Comparison of ENCODE assay signal across 17 cellular contexts in genomic region chr15:47300035-47300434, GRCh38.
DNase-seq lines count a peak whose midpoint lies in the region; ATAC-seq and TF ChIP-seq lines count a peak whose summit lies in the region.
"Had no signal": no experiment of that assay in that cellular context is flagged by ENCODE, and none has a peak within 500 bp of the region (broad histone marks: within the 10 kb centered on the region; RNA-seq: fewer than 3 reads in every experiment).

No MANE protein-coding gene starts in this region.

- H3K9ac ChIP-seq in SK-N-MC (ENCODE audit: insufficient read length) = no peak overlapping the region
- H3K9ac ChIP-seq: SK-N-SH had no signal

- H3K36me3 Mint-ChIP-seq in activated naive CD4-positive, alpha-beta T cell treated with anti-CD3 and anti-CD28 coated beads, Interleukin-2, amount 50 U/mL, for 72 hours = no peaks in the 10 kb centered on the region
- H3K36me3 Mint-ChIP-seq: CD14-positive monocyte had no signal

- no peak for TF ChIP-seq CTCF in hepatocyte (IDR thresholded peaks at IDR 0.05; ENCODE audit: poor library complexity)

- H3K9me3 Mint-ChIP-seq in activated naive CD4-positive, alpha-beta T cell treated with anti-CD3 and anti-CD28 coated beads, Interleukin-2, amount 50 U/mL, for 72 hours = peaks cover 4 to 5% of the 10 kb centered on the region in 2 donors

- H2AFZ ChIP-seq in hepatocyte = no peak overlapping the region

- no peaks in the 10 kb centered on the region for H3K79me2 ChIP-seq in hepatocyte

- H3K9me3 ChIP-seq in SK-N-MC (ENCODE audit: low read depth, low read length) (no peaks in the 10 kb centered on the region), hepatocyte (ENCODE audit: low read depth) (no peaks in the 10 kb centered on the region)
- H3K9me3 ChIP-seq: SK-N-SH had no signal

- H3K4me2 ChIP-seq in hepatocyte = no peak overlapping the region
- H3K4me2 ChIP-seq: SK-N-SH had no signal

- WGBS in hepatocyte (ENCODE audit: low lambda C conversion rate, missing lambda C conversion rate) = 67% methylated on average over 4 of the region's 4 CpGs

- H3K4me1 ChIP-seq in hepatocyte (ENCODE audit: insufficient read depth) = peaks cover 2% of the 10 kb centered on the region

- H3K27me3 ChIP-seq in hepatocyte = no peaks in the 10 kb centered on the region

- H3K36me3 ChIP-seq in SK-N-MC (ENCODE audit: insufficient read depth, low read length) (no peaks in the 10 kb centered on the region), hepatocyte (replicated peaks; ENCODE audit: insufficient read depth, low read depth) (no peaks in the 10 kb centered on the region)

- no peak for ATAC-seq in activated naive CD4-positive, alpha-beta T cell treated with anti-CD3 and anti-CD28 coated beads, Interleukin-2, amount 50 U/mL, for 72 hours
- ATAC-seq in GM18909 (IDR thresholded peaks at IDR 0.05; ENCODE audit: poor library complexity, unreplicated experiment) = no peak
- ATAC-seq: HCT116 had no signal

- DNase-seq in DMS79 (lab: John Stamatoyannopoulos, UW) (peak; percentile 18), NCI-H146 treated with DMSO at 0.1 percent for 48 hours (lab: John Stamatoyannopoulos, UW; ENCODE audit: unreplicated experiment) (peak; percentile 39), SK-N-MC (ENCODE audit: low read depth, low spot score) (no peak), hepatocyte (ENCODE audit: low spot score) (peak; percentile 26), germinal center (ENCODE audit: low spot score) (no peak), NCI-H1694 (lab: John Stamatoyannopoulos, UW) (no peak)
- DNase-seq in activated naive CD4-positive, alpha-beta T cell treated with anti-CD3 and anti-CD28 coated beads, Interleukin-2, amount 50 U/mL, for 72 hours (ENCODE audit: low spot score in 2 of 2) = no peak
- DNase-seq: EL, NCI-H1436 treated with DMSO at 0.1 percent for 48 hours, NCI-H510A, Right ventricle myocardium superior, SK-N-SH, T-helper 1 cell had no signal

- H3K4me3 ChIP-seq in SK-N-MC (peak overlapping the region; percentile 34), hepatocyte (no peak overlapping the region)

- H3K27ac Mint-ChIP-seq in activated naive CD4-positive, alpha-beta T cell treated with anti-CD3 and anti-CD28 coated beads, Interleukin-2, amount 50 U/mL, for 72 hours = no peak overlapping the region

- H3K27ac ChIP-seq in SK-N-MC = peak overlapping the region; percentile 44; the same call in 1 of the 2 replicates
- H3K27ac ChIP-seq in hepatocyte = no peak overlapping the region
- H3K27ac ChIP-seq: HL-60 had no signal

- H3K9me2 ChIP-seq in hepatocyte (replicated peaks; ENCODE audit: insufficient read depth) = no peaks in the 10 kb centered on the region
- H3K9me2 ChIP-seq: SK-N-SH had no signal

- no peaks in the 10 kb centered on the region for H4K20me1 ChIP-seq in hepatocyte (ENCODE audit: insufficient read depth, poor library complexity, severe bottlenecking)

Comparison
In these comparisons a context has a peak if more than half of its experiments do, and no peak if none do; other contexts are left out.
1. DNase-seq: peak in DMS79 (single experiment), NCI-H146 treated with DMSO at 0.1 percent for 48 hours (single experiment) and hepatocyte (single experiment); none in SK-N-MC (single experiment), activated naive CD4-positive, alpha-beta T cell treated with anti-CD3 and anti-CD28 coated beads, Interleukin-2, amount 50 U/mL, for 72 hours (0 of 2), germinal center (single experiment) and NCI-H1694 (single experiment).